18 cellular contexts compared by ENCODE assay signal in genomic region chr12:64137117-64137516, GRCh38.
"Had no signal": no experiment of that assay in that cellular context is flagged by ENCODE, and none has a peak within 500 bp of the region (broad histone marks: within the 10 kb centered on the region; RNA-seq: fewer than 3 reads in every experiment).

No MANE protein-coding gene starts in this region.

- H3K4me3 ChIP-seq: cardiac muscle cell, esophagus muscularis mucosa, lung, upper lobe of right lung had no signal

- H3K27ac ChIP-seq: cardiac muscle cell, esophagus muscularis mucosa, neutrophil, upper lobe of right lung had no signal

- ATAC-seq: activated CD8-positive, alpha-beta memory T cell treated with anti-CD3 and anti-CD28 coated beads, Interleukin-2, amount 10 ng/mL, durations not matched to agents 7 days and 5 days; natural killer cell treated with Interleukin-12 subunit alpha and Interleukin-12 subunit beta and Interleukin-15 and Interleukin-18, amount 100 ng/mL, for 72 hours; stimulated activated naive B cell treated with anti-CD40 and anti-IgM and Interleukin-4, amounts not matched to agents 10 μg/mL and 1 μg/mL and 100 μg/mL, for 72 hours; upper lobe of right lung had no signal

- H3K27me3 ChIP-seq: cardiac muscle cell, esophagus muscularis mucosa, neutrophil, upper lobe of right lung had no signal

- H3K9me3 ChIP-seq: neutrophil, upper lobe of right lung had no signal

- DNase-seq: activated B cell treated with CpG ODN at 0.5 μM for 24 hours; activated CD4-positive, alpha-beta memory T cell treated with anti-CD3 and anti-CD28 coated beads, Interleukin-2, amount 10 ng/mL, durations not matched to agents 7 days and 5 days; activated CD4-positive, alpha-beta T cell treated with anti-CD3 and anti-CD28 coated beads for 4 hours; activated CD8-positive, alpha-beta memory T cell treated with anti-CD3 and anti-CD28 coated beads, Interleukin-2, amount 10 ng/mL, durations not matched to agents 7 days and 5 days; amniotic stem cell; dermis blood vessel endothelial cell; effector memory CD4-positive, alpha-beta T cell; foreskin melanocyte; glutamatergic neuron; hippocampal formation; islet precursor cell; stimulated activated naive B cell treated with anti-CD40 and anti-IgM and Interleukin-4, amounts not matched to agents 10 μg/mL and 1 μg/mL and 100 μg/mL, for 72 hours; upper lobe of right lung had no signal
